Comparison of ENCODE assay signal across 22 cellular contexts in the genomic region with DNA sequence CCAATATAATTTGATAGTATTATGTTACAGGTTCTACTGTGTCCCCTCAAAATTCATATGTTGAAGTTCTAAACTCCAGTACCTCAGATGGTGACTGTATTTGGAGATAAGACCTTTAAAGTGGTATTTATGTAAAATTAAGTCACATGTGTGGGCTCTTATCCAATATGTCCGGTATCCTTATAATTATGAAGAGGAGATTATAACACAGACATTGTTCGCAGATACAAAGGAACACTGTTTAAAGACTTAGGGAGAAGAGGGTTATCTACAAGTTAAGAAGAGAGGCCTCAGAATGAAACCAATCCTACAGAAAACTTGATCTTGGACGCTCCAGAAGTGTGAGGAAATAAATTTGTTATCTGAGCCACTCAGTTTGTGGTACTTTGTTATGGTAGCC. TPM values are rescaled to one million over a fixed set of nuclear protein-coding genes. Genes with fewer than 3 reads are reported as not detected.
DNase-seq lines count a peak whose midpoint lies in the region; TF ChIP-seq lines count a peak whose summit lies in the region.
"Had no signal": no experiment of that assay in that cellular context is flagged by ENCODE, and none has a peak within 500 bp of the region (broad histone marks: within the 10 kb centered on the region; RNA-seq: fewer than 3 reads in every experiment).

No MANE protein-coding gene starts in this region.

- H3K36me3 Mint-ChIP-seq in osteocyte (ENCODE audit: unreplicated experiment), result no peaks in the 10 kb centered on the region
- peaks cover 12% of the 10 kb centered on the region for H3K36me3 Mint-ChIP-seq in activated T-cell treated with anti-CD3 and anti-CD28 coated beads, Interleukin-2, amount 50 U/mL, for 24 hours (ENCODE audit: low read depth)

- no peak for TF ChIP-seq CTCF in osteocyte (IDR thresholded peaks at IDR 0.05)

- DNase-seq in NCI-H524 (lab: John Stamatoyannopoulos, UW) (peak; percentile 50 to 82), RPMI7951 (ENCODE audit: low read depth) (peak; percentile 18), erythroblast (lab: John Stamatoyannopoulos, UW) (peak; percentile 58 to 88), osteocyte (ENCODE audit: extremely low spot score, unreplicated experiment) (no peak)
- DNase-seq in activated effector memory CD4-positive, alpha-beta T cell treated with anti-CD3 and anti-CD28 coated beads, Interleukin-2, amount 50 U/mL, for 16 hours, result no peak
- no peak for DNase-seq in activated T-cell treated with anti-CD3 and anti-CD28 coated beads, Interleukin-2, amount 50 U/mL, for 24 hours
- no peak for DNase-seq in stimulated activated CD4-positive, alpha-beta T cell treated with anti-CD3 and anti-CD28 coated beads, Interleukin-4, amount 100 ng/mL, for 24 hours
- DNase-seq: C1 segment of cervical spinal cord; Caco-2; CD4-positive, alpha-beta memory T cell; HFFc6; NCI-H1092 treated with DMSO at 0.1 percent for 48 hours; NCI-H1436; NCI-H187; NCI-H2081 treated with DMSO at 0.1 percent for 48 hours; NCI-H2171; NCI-H345; NCI-H510A treated with DMSO at 0.1 percent for 48 hours; NCI-H774; SHP77 had no signal

- H3K27ac Mint-ChIP-seq in osteocyte (ENCODE audit: unreplicated experiment), result peak overlapping the region; percentile 1
- H3K27ac Mint-ChIP-seq in activated T-cell treated with anti-CD3 and anti-CD28 coated beads, Interleukin-2, amount 50 U/mL, for 24 hours, result no peak overlapping the region
- H3K27ac Mint-ChIP-seq: CD4-positive, alpha-beta memory T cell; GM23338; HFFc6 had no signal

- H3K9me3 Mint-ChIP-seq in osteocyte (ENCODE audit: unreplicated experiment), result no peaks in the 10 kb centered on the region
- H3K9me3 Mint-ChIP-seq in activated T-cell treated with anti-CD3 and anti-CD28 coated beads, Interleukin-2, amount 50 U/mL, for 24 hours, result no peaks in the 10 kb centered on the region
- H3K9me3 Mint-ChIP-seq: GM23338, HFFc6 had no signal

- TF ChIP-seq POLR2A in erythroblast (IDR thresholded peaks at IDR 0.05; ENCODE audit: low read length), result no peak

- H3K4me3 Mint-ChIP-seq in osteocyte (ENCODE audit: unreplicated experiment), result no peak overlapping the region
- H3K4me3 Mint-ChIP-seq in activated T-cell treated with anti-CD3 and anti-CD28 coated beads, Interleukin-2, amount 50 U/mL, for 24 hours, result no peak overlapping the region
- H3K4me3 Mint-ChIP-seq: CD4-positive, alpha-beta memory T cell; GM23338; HFFc6; IgD-negative memory B cell had no signal

- no peaks in the 10 kb centered on the region for H3K27me3 Mint-ChIP-seq in osteocyte (ENCODE audit: unreplicated experiment)
- H3K27me3 Mint-ChIP-seq in activated T-cell treated with anti-CD3 and anti-CD28 coated beads, Interleukin-2, amount 50 U/mL, for 24 hours, result no peaks in the 10 kb centered on the region
- H3K27me3 Mint-ChIP-seq: CD4-positive, alpha-beta memory T cell; IgD-negative memory B cell had no signal

- H3K4me1 Mint-ChIP-seq in osteocyte (ENCODE audit: unreplicated experiment), result peaks cover 7% of the 10 kb centered on the region
- H3K4me1 Mint-ChIP-seq in activated T-cell treated with anti-CD3 and anti-CD28 coated beads, Interleukin-2, amount 50 U/mL, for 24 hours (ENCODE audit: low read depth), result peaks cover 4% of the 10 kb centered on the region

RNA-seq across cellular contexts. Expression of a gene that starts 50.9 kb away (rescaled TPM):
- 30.8 and 38.2 TPM in 2 replicates for total RNA-seq in RPMI7951 (2014; rRNA removed; shearing (Covaris generic))
- total RNA-seq in osteocyte, result 14.3 and 15.8 TPM in 2 replicates

Comparison
In these comparisons a context has a peak if more than half of its experiments do, and no peak if none do; other contexts are left out.
1. DNase-seq: peak in NCI-H524 (2 of 2), RPMI7951 (single experiment) and erythroblast (2 of 2); none in osteocyte (single experiment), activated effector memory CD4-positive, alpha-beta T cell treated with anti-CD3 and anti-CD28 coated beads, Interleukin-2, amount 50 U/mL, for 16 hours (single experiment), activated T-cell treated with anti-CD3 and anti-CD28 coated beads, Interleukin-2, amount 50 U/mL, for 24 hours (single experiment) and stimulated activated CD4-positive, alpha-beta T cell treated with anti-CD3 and anti-CD28 coated beads, Interleukin-4, amount 100 ng/mL, for 24 hours (single experiment).